ENCODE assay signal across 20 cellular contexts in the genomic region with DNA sequence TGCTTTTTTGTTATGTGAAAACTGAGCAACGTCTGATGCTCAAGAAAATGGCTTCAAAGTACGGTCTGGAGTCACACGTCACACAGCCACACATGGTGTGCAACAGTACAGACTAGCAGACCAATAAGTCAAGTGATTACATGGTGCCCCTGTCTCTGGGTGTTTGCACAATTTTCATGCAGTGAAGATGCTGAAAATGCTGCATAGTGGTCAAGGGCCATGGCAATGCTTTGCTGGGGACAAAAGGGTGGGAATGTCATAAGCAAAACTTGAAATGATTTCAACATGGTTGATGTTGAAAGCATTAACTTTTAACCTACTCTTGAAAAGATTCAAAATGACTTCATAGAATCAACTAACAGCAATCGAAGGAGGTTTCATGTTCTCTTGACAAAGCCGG.
"Had no signal": no experiment of that assay in that cellular context is flagged by ENCODE, and none has a peak within 500 bp of the region (broad histone marks: within the 10 kb centered on the region; RNA-seq: fewer than 3 reads in every experiment).

No MANE protein-coding gene starts in this region.

- DNase-seq: activated B cell treated with CpG ODN at 0.5 μM for 24 hours; activated CD4-positive, alpha-beta T cell treated with anti-CD3 and anti-CD28 coated beads, Interleukin-2, amount 10 ng/mL, durations not matched to agents 7 days and 5 days; activated CD8-positive, alpha-beta memory T cell treated with anti-CD3 and anti-CD28 coated beads, Interleukin-2, amount 50 U/mL, for 48 hours; activated gamma-delta T cell treated with Interleukin-2 at 50 U/mL for 16 hours; activated naive CD8-positive, alpha-beta T cell treated with anti-CD3 and anti-CD28 coated beads for 36 hours; brain microvascular endothelial cell; effector memory CD4-positive, alpha-beta T cell; hypothalamus; kidney glomerular epithelial cell; mesenchymal stem cell; naive thymus-derived CD8-positive, alpha-beta T cell; occipital lobe; right cardiac atrium; small intestine; stimulated activated CD4-positive, alpha-beta T cell treated with anti-CD3 and anti-CD28 coated beads, Interleukin-4, amount 100 ng/mL, for 4 hours; stimulated activated CD8-positive, alpha-beta memory T cell treated with anti-CD3 and anti-CD28 coated beads, Interleukin-4, amount 100 ng/mL, for 48 hours; stimulated activated naive CD4-positive, alpha-beta T cell treated with Interleukin-2 at 50 U/mL for 16 hours; trophoblast cell had no signal

- H3K4me1 ChIP-seq: prostate gland, suprapubic skin had no signal

- ATAC-seq: naive thymus-derived CD8-positive, alpha-beta T cell had no signal

- H3K36me3 ChIP-seq: brain microvascular endothelial cell, prostate gland, suprapubic skin had no signal

- H3K4me3 ChIP-seq: prostate gland, suprapubic skin had no signal

- H3K27me3 ChIP-seq: brain microvascular endothelial cell, suprapubic skin had no signal

- H3K9me3 ChIP-seq: prostate gland, suprapubic skin had no signal

- H3K27ac ChIP-seq: brain microvascular endothelial cell, prostate gland, suprapubic skin had no signal
